14 cellular contexts compared by ENCODE assay signal in genomic region chr13:75363371-75363770, GRCh38.
DNase-seq lines count a peak whose midpoint lies in the region; ATAC-seq and TF ChIP-seq lines count a peak whose summit lies in the region.
"Had no signal": no experiment of that assay in that cellular context is flagged by ENCODE, and none has a peak within 500 bp of the region (broad histone marks: within the 10 kb centered on the region; RNA-seq: fewer than 3 reads in every experiment).

No MANE protein-coding gene starts in this region.

- no peaks in the 10 kb centered on the region for H3K9me3 Mint-ChIP-seq in activated CD4-positive, alpha-beta T cell treated with anti-CD3 and anti-CD28 coated beads, Interleukin-2, amount 10 ng/mL, durations not matched to agents 24 days and 14 days
- H3K9me3 Mint-ChIP-seq in activated T-helper 1 cell treated with anti-CD3 and anti-CD28 coated beads, Interleukin-12 subunit alpha, Interleukin-12 subunit beta, Interleukin-2, Interleukin-4 antibody, amounts not matched to agents 30 ng/mL and 10 ng/mL and 1 ng/mL, durations not matched to agents 14 hours and 24 hours and 36 hours: no peaks in the 10 kb centered on the region

- POLR2A ChIA-PET in GM10248 (lab: Yijun Ruan, JAX): no interaction called here

- no peaks in the 10 kb centered on the region for H3K9me3 ChIP-seq in DOHH2 (ENCODE audit: control insufficient read depth, insufficient read depth, low read length)
- no peaks in the 10 kb centered on the region for H3K9me3 ChIP-seq in psoas muscle

- H3K27ac ChIP-seq in DOHH2 (ENCODE audit: low read depth, low read length): no peak overlapping the region
- H3K27ac ChIP-seq in psoas muscle: peak overlapping the region; percentile 93

- H3K36me3 ChIP-seq in DOHH2 (ENCODE audit: control insufficient read depth, low read length) (peaks cover 47% of the 10 kb centered on the region), psoas muscle (ENCODE audit: insufficient read depth in 1 of 2, low read depth in 1 of 2) (peaks cover 0 to 4% of the 10 kb centered on the region in 2 donors)

- H3K4me2 ChIP-seq in DOHH2 (ENCODE audit: low read length): peak overlapping the region; percentile 4

- peaks cover 90% of the 10 kb centered on the region for H3K79me2 ChIP-seq in DOHH2 (ENCODE audit: control insufficient read depth, low read length)

- peaks cover 10% of the 10 kb centered on the region for H3F3A ChIP-seq in DOHH2 (ENCODE audit: control insufficient read depth, insufficient read depth)

- CTCF ChIA-PET in GM10248 (lab: Yijun Ruan, JAX): interaction anchor here (1.0 to 8.8 kb wide), 3 partner anchors 12 to 119 kb away, joined by 3 to 75 read pairs (median 5); partner anchors contain the start of gene TBC1D4

- H3K4me1 Mint-ChIP-seq in activated CD4-positive, alpha-beta T cell treated with anti-CD3 and anti-CD28 coated beads, Interleukin-2, amount 10 ng/mL, durations not matched to agents 24 days and 14 days: peaks cover 43% of the 10 kb centered on the region
- peaks cover 50% of the 10 kb centered on the region for H3K4me1 Mint-ChIP-seq in activated T-helper 1 cell treated with anti-CD3 and anti-CD28 coated beads, Interleukin-12 subunit alpha, Interleukin-12 subunit beta, Interleukin-2, Interleukin-4 antibody, amounts not matched to agents 30 ng/mL and 10 ng/mL and 1 ng/mL, durations not matched to agents 14 hours and 24 hours and 36 hours (ENCODE audit: low read depth)

- WGBS in psoas muscle, 3 donors: 78 to 85% (median 80%) methylated on average over 3 of the region's 3 CpGs

- no peaks in the 10 kb centered on the region for H3K27me3 Mint-ChIP-seq in activated CD4-positive, alpha-beta T cell treated with anti-CD3 and anti-CD28 coated beads, Interleukin-2, amount 10 ng/mL, durations not matched to agents 24 days and 14 days
- no peaks in the 10 kb centered on the region for H3K27me3 Mint-ChIP-seq in activated T-helper 1 cell treated with anti-CD3 and anti-CD28 coated beads, Interleukin-12 subunit alpha, Interleukin-12 subunit beta, Interleukin-2, Interleukin-4 antibody, amounts not matched to agents 30 ng/mL and 10 ng/mL and 1 ng/mL, durations not matched to agents 14 hours and 24 hours and 36 hours (ENCODE audit: insufficient read depth)

- H3K4me1 ChIP-seq in DOHH2 (ENCODE audit: control insufficient read depth, low read length) (peaks cover 82% of the 10 kb centered on the region), psoas muscle (peaks cover 62% of the 10 kb centered on the region)

- intact Hi-C loops in activated CD4-positive, alpha-beta T cell treated with anti-CD3 and anti-CD28 coated beads, Interleukin-2, amount 10 ng/mL, durations not matched to agents 24 days and 14 days (cut with micrococcal nuclease): no loop called here
- intact Hi-C loops in activated T-helper 1 cell treated with anti-CD3 and anti-CD28 coated beads, Interleukin-12 subunit alpha, Interleukin-12 subunit beta, Interleukin-2, Interleukin-4 antibody, amounts not matched to agents 30 ng/mL and 10 ng/mL and 1 ng/mL, durations not matched to agents 14 hours and 24 hours and 36 hours (cut with micrococcal nuclease): no loop called here
- intact Hi-C loops in psoas muscle (cut with DNase I): no loop called here

- H3K4me3 Mint-ChIP-seq in activated CD4-positive, alpha-beta T cell treated with anti-CD3 and anti-CD28 coated beads, Interleukin-2, amount 10 ng/mL, durations not matched to agents 24 days and 14 days: peak overlapping the region; percentile 9
- no peak overlapping the region for H3K4me3 Mint-ChIP-seq in activated T-helper 1 cell treated with anti-CD3 and anti-CD28 coated beads, Interleukin-12 subunit alpha, Interleukin-12 subunit beta, Interleukin-2, Interleukin-4 antibody, amounts not matched to agents 30 ng/mL and 10 ng/mL and 1 ng/mL, durations not matched to agents 14 hours and 24 hours and 36 hours

- H3K4me3 ChIP-seq in DOHH2 (ENCODE audit: low read length): no peak overlapping the region
- no peak overlapping the region for H3K4me3 ChIP-seq in psoas muscle

- no peaks in the 10 kb centered on the region for H3K36me3 Mint-ChIP-seq in activated CD4-positive, alpha-beta T cell treated with anti-CD3 and anti-CD28 coated beads, Interleukin-2, amount 10 ng/mL, durations not matched to agents 24 days and 14 days (ENCODE audit: low read depth)
- H3K36me3 Mint-ChIP-seq in activated T-helper 1 cell treated with anti-CD3 and anti-CD28 coated beads, Interleukin-12 subunit alpha, Interleukin-12 subunit beta, Interleukin-2, Interleukin-4 antibody, amounts not matched to agents 30 ng/mL and 10 ng/mL and 1 ng/mL, durations not matched to agents 14 hours and 24 hours and 36 hours (ENCODE audit: low read depth): no peaks in the 10 kb centered on the region

- H4K20me1 ChIP-seq in DOHH2 (ENCODE audit: control insufficient read depth, insufficient read depth, low read depth, low read length): peaks cover 8% of the 10 kb centered on the region

- H3K27ac Mint-ChIP-seq in activated CD4-positive, alpha-beta T cell treated with anti-CD3 and anti-CD28 coated beads, Interleukin-2, amount 10 ng/mL, durations not matched to agents 24 days and 14 days: peak overlapping the region; percentile 79
- H3K27ac Mint-ChIP-seq in activated T-helper 1 cell treated with anti-CD3 and anti-CD28 coated beads, Interleukin-12 subunit alpha, Interleukin-12 subunit beta, Interleukin-2, Interleukin-4 antibody, amounts not matched to agents 30 ng/mL and 10 ng/mL and 1 ng/mL, durations not matched to agents 14 hours and 24 hours and 36 hours: peak overlapping the region; percentile 32

- H3K27me3 ChIP-seq in DOHH2 (ENCODE audit: control insufficient read depth, low read length) (no peaks in the 10 kb centered on the region), psoas muscle (ENCODE audit: insufficient read depth in 3 of 3, low read length in 2 of 3) (no peaks in the 10 kb centered on the region)

- no peak for DNase-seq in activated CD4-positive, alpha-beta T cell treated with anti-CD3 and anti-CD28 coated beads, Interleukin-2, amount 10 ng/mL, durations not matched to agents 24 days and 14 days
- no peak for DNase-seq in activated CD4-positive, alpha-beta T cell treated with anti-CD3 and anti-CD28 coated beads for 1 hour
- no peak for DNase-seq in activated T-helper 1 cell treated with anti-CD3 and anti-CD28 coated beads, Interleukin-12 subunit alpha, Interleukin-12 subunit beta, Interleukin-2, Interleukin-4 antibody, amounts not matched to agents 30 ng/mL and 10 ng/mL and 1 ng/mL, durations not matched to agents 14 hours and 24 hours and 36 hours (ENCODE audit: low spot score)
- DNase-seq in psoas muscle (no peak), NCI-H69 (lab: John Stamatoyannopoulos, UW) (no peak), GM10248 (ENCODE audit: extremely low spot score) (no peak)
- no peak for DNase-seq in activated effector memory CD4-positive, alpha-beta T cell treated with Interleukin-2 at 50 U/mL for 16 hours
- DNase-seq: DMS53, H7, MM.1S, NCI-H1105 treated with DMSO at 0.1 percent for 48 hours, NCI-H187 treated with DMSO at 0.1 percent for 48 hours, NCI-H2171 had no signal

- TF ChIP-seq CTCF in DOHH2 (IDR thresholded peaks at IDR 0.05; ENCODE audit: low read depth, low read length, poor library complexity, severe bottlenecking) (no peak), psoas muscle (IDR thresholded peaks at IDR 0.05) (no peak), GM10248 (IDR thresholded peaks at IDR 0.05; ENCODE audit: control extremely low read depth, extremely low read depth, low read depth, missing control alignments) (no peak)

- ATAC-seq in psoas muscle: no peak

- H3K9me2 ChIP-seq in DOHH2 (replicated peaks; ENCODE audit: control insufficient read depth, low read length): no peaks in the 10 kb centered on the region
